ENCODE assay signal across 9 cellular contexts in the genomic region with DNA sequence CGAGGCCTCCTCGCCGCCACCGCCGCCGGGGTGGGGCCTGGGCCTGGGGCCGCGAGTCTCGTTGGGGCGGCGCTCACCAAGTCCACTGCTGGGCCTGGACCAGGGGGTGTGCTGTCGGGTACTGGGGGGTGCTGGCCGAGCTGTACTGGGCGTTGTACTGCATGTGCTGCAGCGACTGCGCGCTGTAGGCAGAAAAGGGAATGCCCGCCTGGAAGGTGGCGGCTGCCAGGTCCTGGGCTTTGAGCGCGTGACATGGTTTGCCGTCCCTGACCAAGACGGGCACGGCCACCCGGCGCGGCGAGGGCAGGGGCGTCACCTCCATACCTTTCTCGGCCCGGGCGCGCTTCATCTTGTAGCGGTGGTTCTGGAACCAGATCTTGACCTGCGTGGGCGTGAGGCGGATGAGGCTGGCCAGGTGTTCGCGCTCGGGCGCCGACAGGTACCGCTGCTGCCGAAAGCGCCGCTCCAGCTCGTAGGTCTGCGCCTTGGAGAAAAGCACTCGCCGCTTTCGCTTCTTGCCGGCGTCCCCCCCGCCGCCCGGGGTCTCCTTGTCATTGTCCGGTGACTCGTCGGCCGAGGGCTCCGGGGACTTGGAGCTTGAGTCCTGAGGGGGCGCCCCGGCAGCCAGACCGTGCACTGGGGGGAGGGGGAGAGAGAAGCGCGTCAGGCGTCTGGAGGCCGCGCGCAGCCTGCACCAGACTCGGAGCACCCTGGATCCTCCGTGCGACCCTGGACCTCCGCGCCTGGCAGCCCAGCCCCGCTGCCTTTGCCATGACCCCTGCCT. TPM values are rescaled to one million over a fixed set of nuclear protein-coding genes. Genes with fewer than 3 reads are reported as not detected.
DNase-seq lines count a peak whose midpoint lies in the region; ATAC-seq and TF ChIP-seq lines count a peak whose summit lies in the region.
"Had no signal": no experiment of that assay in that cellular context is flagged by ENCODE, and none has a peak within 500 bp of the region (broad histone marks: within the 10 kb centered on the region; RNA-seq: fewer than 3 reads in every experiment).

No MANE protein-coding gene starts in this region.

- H3K27ac Mint-ChIP-seq in activated naive CD4-positive, alpha-beta T cell treated with anti-CD3 and anti-CD28 coated beads for 36 hours: no peak overlapping the region
- H3K27ac Mint-ChIP-seq in activated naive CD8-positive, alpha-beta T cell treated with anti-CD3 and anti-CD28 coated beads, Interleukin-2, amount 10 ng/mL, durations not matched to agents 7 days and 5 days: no peak overlapping the region

- H3K4me1 ChIP-seq in stomach smooth muscle (ENCODE audit: control insufficient read depth, insufficient read depth, low read length) (peaks cover 34% of the 10 kb centered on the region), OCI-LY7 (ENCODE audit: insufficient read depth, low read length, poor library complexity, severe bottlenecking) (no peaks in the 10 kb centered on the region)

- no peak overlapping the region for H2AFZ ChIP-seq in OCI-LY7 (ENCODE audit: low read length)

- H3K4me2 ChIP-seq in OCI-LY7 (ENCODE audit: low read length): no peak overlapping the region

- TF ChIP-seq CTCF in OCI-LY7 (conservative IDR thresholded peaks at IDR 0.05; ENCODE audit: low read length): no peak

- no TSS peak for BruUV-seq in OCI-LY7 (replicated peaks; lab: Mats Ljungman, UMichigan)

- H3K9ac ChIP-seq in stomach smooth muscle (ENCODE audit: low read length in 2 of 2): no peak overlapping the region

- no peaks in the 10 kb centered on the region for H4K20me1 ChIP-seq in OCI-LY7 (ENCODE audit: insufficient read depth, low read length)

- no peak for ATAC-seq in activated naive CD8-positive, alpha-beta T cell treated with anti-CD3 and anti-CD28 coated beads, Interleukin-2, amount 10 ng/mL, durations not matched to agents 7 days and 5 days (ENCODE audit: low read depth)
- no peak for ATAC-seq in GM19395 (IDR thresholded peaks at IDR 0.05; ENCODE audit: unreplicated experiment)

- H3K4me3 Mint-ChIP-seq in activated naive CD4-positive, alpha-beta T cell treated with anti-CD3 and anti-CD28 coated beads for 36 hours: peak overlapping the region; percentile 57
- peak overlapping the region; percentile 28 for H3K4me3 Mint-ChIP-seq in activated naive CD8-positive, alpha-beta T cell treated with anti-CD3 and anti-CD28 coated beads, Interleukin-2, amount 10 ng/mL, durations not matched to agents 7 days and 5 days

- H3K9me3 Mint-ChIP-seq in activated naive CD4-positive, alpha-beta T cell treated with anti-CD3 and anti-CD28 coated beads for 36 hours: no peaks in the 10 kb centered on the region
- H3K9me3 Mint-ChIP-seq in activated naive CD8-positive, alpha-beta T cell treated with anti-CD3 and anti-CD28 coated beads, Interleukin-2, amount 10 ng/mL, durations not matched to agents 7 days and 5 days: no peaks in the 10 kb centered on the region

- no peak for DNase-seq in activated naive CD4-positive, alpha-beta T cell treated with anti-CD3 and anti-CD28 coated beads for 36 hours
- DNase-seq in activated naive CD4-positive, alpha-beta T cell treated with anti-CD3 and anti-CD28 coated beads, Interleukin-2, amount 50 U/mL, for 16 hours: no peak
- peak; percentile 48 for DNase-seq in activated naive CD8-positive, alpha-beta T cell treated with anti-CD3 and anti-CD28 coated beads, Interleukin-2, amount 10 ng/mL, durations not matched to agents 7 days and 5 days
- DNase-seq in OCI-M2 (lab: John Stamatoyannopoulos, UW; ENCODE audit: unreplicated experiment) (no peak), OCI-LY7 (ENCODE audit: low spot score) (no peak)
- DNase-seq: NK-92 treated with Interleukin-12 subunit alpha and Interleukin-12 subunit beta, amount 100 ng/mL, for 24 hours had no signal

- peaks cover 79% of the 10 kb centered on the region for H3K27me3 Mint-ChIP-seq in activated naive CD4-positive, alpha-beta T cell treated with anti-CD3 and anti-CD28 coated beads for 36 hours (ENCODE audit: low read depth)
- H3K27me3 Mint-ChIP-seq in activated naive CD8-positive, alpha-beta T cell treated with anti-CD3 and anti-CD28 coated beads, Interleukin-2, amount 10 ng/mL, durations not matched to agents 7 days and 5 days: peaks cover 81% of the 10 kb centered on the region

- no peaks in the 10 kb centered on the region for H3K36me3 Mint-ChIP-seq in activated naive CD4-positive, alpha-beta T cell treated with anti-CD3 and anti-CD28 coated beads for 36 hours (ENCODE audit: low read depth)
- peaks cover 1% of the 10 kb centered on the region for H3K36me3 Mint-ChIP-seq in activated naive CD8-positive, alpha-beta T cell treated with anti-CD3 and anti-CD28 coated beads, Interleukin-2, amount 10 ng/mL, durations not matched to agents 7 days and 5 days

- intact Hi-C loops in activated naive CD4-positive, alpha-beta T cell treated with anti-CD3 and anti-CD28 coated beads for 36 hours (cut with micrococcal nuclease): loop anchor here (1.0 to 10.0 kb wide), 3 partner anchors 8 to 1073 kb away; partner anchors contain the start of gene FOXA2
- intact Hi-C loops in OCI-LY7 (cut with micrococcal nuclease; ENCODE audit: unreplicated experiment): no loop called here

- no peaks in the 10 kb centered on the region for H3K9me2 ChIP-seq in OCI-LY7 (ENCODE audit: insufficient read depth, low read length)

- H3K27me3 ChIP-seq in layer of hippocampus (ENCODE audit: control insufficient read depth, insufficient read depth, low read length): peaks cover 12% of the 10 kb centered on the region
- H3K27me3 ChIP-seq in stomach smooth muscle (ENCODE audit: control insufficient read depth in 1 of 2, insufficient read depth in 2 of 2, low read length in 2 of 2): peaks cover 53 to 85% of the 10 kb centered on the region in 2 donors

- H3K4me3 ChIP-seq in stomach smooth muscle (ENCODE audit: low read length in 2 of 2) (peak overlapping the region; percentile 57), OCI-LY7 (ENCODE audit: low read depth, low read length, poor library complexity, severe bottlenecking) (no peak overlapping the region)

- H3K36me3 ChIP-seq in stomach smooth muscle (ENCODE audit: control insufficient read depth in 2 of 2, insufficient read depth in 2 of 2, low read length in 2 of 2): no peaks in the 10 kb centered on the region
- no peaks in the 10 kb centered on the region for H3K36me3 ChIP-seq in OCI-LY7 (ENCODE audit: insufficient read depth, low read length)

- H3K9me3 ChIP-seq in stomach smooth muscle (ENCODE audit: control insufficient read depth in 2 of 2, low read length in 2 of 2): no peaks in the 10 kb centered on the region
- no peaks in the 10 kb centered on the region for H3K9me3 ChIP-seq in OCI-LY7 (ENCODE audit: low read length)

- CTCF ChIA-PET in activated naive CD4-positive, alpha-beta T cell treated with anti-CD3 and anti-CD28 coated beads for 36 hours (lab: Charles Lee): interaction anchor here (1.5 kb wide), 1 partner anchor 59 kb away, joined by 3 read pairs; no protein-coding TSS in a partner anchor
- CTCF ChIA-PET in OCI-LY7 (lab: Charles Lee; ENCODE audit: unreplicated experiment): no interaction called here

- peaks cover 58% of the 10 kb centered on the region for H3K4me1 Mint-ChIP-seq in activated naive CD4-positive, alpha-beta T cell treated with anti-CD3 and anti-CD28 coated beads for 36 hours (ENCODE audit: low read depth)
- peaks cover 23% of the 10 kb centered on the region for H3K4me1 Mint-ChIP-seq in activated naive CD8-positive, alpha-beta T cell treated with anti-CD3 and anti-CD28 coated beads, Interleukin-2, amount 10 ng/mL, durations not matched to agents 7 days and 5 days

- H3K27ac ChIP-seq in layer of hippocampus (ENCODE audit: low read depth, low read length) (peak overlapping the region; percentile 78), stomach smooth muscle (ENCODE audit: low read length) (no peak overlapping the region), OCI-LY7 (ENCODE audit: low read depth, low read length, poor library complexity, severe bottlenecking) (no peak overlapping the region)

- no peaks in the 10 kb centered on the region for H3K79me2 ChIP-seq in OCI-LY7 (ENCODE audit: insufficient read depth, low read depth, low read length)

- POLR2A ChIA-PET in activated naive CD8-positive, alpha-beta T cell treated with anti-CD3 and anti-CD28 coated beads, Interleukin-2, amount 10 ng/mL, durations not matched to agents 7 days and 5 days (lab: Charles Lee): no interaction called here
- POLR2A ChIA-PET in OCI-LY7 (lab: Charles Lee): no interaction called here

RNA-seq across cellular contexts. Expression of gene NKX2-2, which starts 1.8 kb away (rescaled TPM):
- not detected for total RNA-seq in activated naive CD4-positive, alpha-beta T cell treated with anti-CD3 and anti-CD28 coated beads for 36 hours
- total RNA-seq in activated naive CD8-positive, alpha-beta T cell treated with anti-CD3 and anti-CD28 coated beads, Interleukin-2, amount 10 ng/mL, durations not matched to agents 7 days and 5 days: not detected
- total RNA-seq in OCI-LY7 (2014; rRNA removed; shearing (Covaris generic)): not detected in 2 replicates
- total RNA-seq in OCI-LY7 (2022): not detected in 2 replicates
